ENCODE assay signal across 8 cellular contexts in genomic region chr5:88690619-88691560, GRCh38.
DNase-seq lines count a peak whose midpoint lies in the region; ATAC-seq, FAIRE-seq and TF ChIP-seq lines count a peak whose summit lies in the region.

No MANE protein-coding gene starts in this region.

- peak; percentile 83 for ATAC-seq in GM21515 (IDR thresholded peaks at IDR 0.05; ENCODE audit: unreplicated experiment)

- no peaks in the 10 kb centered on the region for H3K27me3 ChIP-seq in ovary

- H3K36me3 Mint-ChIP-seq in type B pancreatic cell = no peaks in the 10 kb centered on the region

- peaks cover 11% of the 10 kb centered on the region for H3K4me1 Mint-ChIP-seq in type B pancreatic cell (ENCODE audit: unreplicated experiment)

- no peak for FAIRE-seq in HTR-8/SVneo (lab: Jason Lieb, UNC)

- intact Hi-C loops in ovary (cut with DNase I) = loop anchor here in 2 of 4 donors (5.0 kb wide), 1 partner anchor 909 kb away; no protein-coding TSS in a partner anchor

- peak overlapping the region; percentile 66 for H3K27ac Mint-ChIP-seq in type B pancreatic cell

- no peaks in the 10 kb centered on the region for H3K4me1 ChIP-seq in ovary (ENCODE audit: insufficient read depth)

- WGBS in ovary, 3 donors = 3 to 4% (median 3%) methylated on average over 48 of the region's 48 CpGs

- peaks cover 99% of the 10 kb centered on the region for H3K27me3 Mint-ChIP-seq in type B pancreatic cell

- no peaks in the 10 kb centered on the region for H3K9me3 Mint-ChIP-seq in type B pancreatic cell

- no peak overlapping the region for H3K4me3 ChIP-seq in ovary

- no peaks in the 10 kb centered on the region for H3K9me3 ChIP-seq in ovary

- DNase-seq in Daoy (ENCODE audit: low read depth) = peak; percentile 81
- DNase-seq in HTR-8/SVneo (ENCODE audit: insufficient read length, low spot score) = peak; percentile 54
- DNase-seq in SHP77 treated with DMSO at 0.1 percent for 48 hours (lab: John Stamatoyannopoulos, UW) = peak; percentile 34
- DNase-seq in activated naive CD4-positive, alpha-beta T cell treated with Interleukin-2 at 50 U/mL for 16 hours = peak; percentile 63
- peak; percentile 76 for DNase-seq in germinal center (ENCODE audit: low spot score)
- peak; percentile 34 to 74 (median 65) for DNase-seq in ovary
- no peak for DNase-seq in type B pancreatic cell (ENCODE audit: extremely low spot score, unreplicated experiment)

- peak; percentile 68 to 80 (median 73) for TF ChIP-seq CTCF in ovary (IDR thresholded peaks at IDR 0.05)
- peak; percentile 99 for TF ChIP-seq CTCF in type B pancreatic cell (conservative IDR thresholded peaks at IDR 0.05)

- TF ChIP-seq POLR2A in ovary (IDR thresholded peaks at IDR 0.05) = no peak

- no peaks in the 10 kb centered on the region for H3K36me3 ChIP-seq in ovary

- no peak for TF ChIP-seq EP300 in ovary (IDR thresholded peaks at IDR 0.05)

- peak overlapping the region; percentile 88 for H3K4me3 Mint-ChIP-seq in type B pancreatic cell

- no peak overlapping the region for H3K27ac ChIP-seq in ovary
